Comparison of ENCODE assay signal across 12 cellular contexts in the genomic region with DNA sequence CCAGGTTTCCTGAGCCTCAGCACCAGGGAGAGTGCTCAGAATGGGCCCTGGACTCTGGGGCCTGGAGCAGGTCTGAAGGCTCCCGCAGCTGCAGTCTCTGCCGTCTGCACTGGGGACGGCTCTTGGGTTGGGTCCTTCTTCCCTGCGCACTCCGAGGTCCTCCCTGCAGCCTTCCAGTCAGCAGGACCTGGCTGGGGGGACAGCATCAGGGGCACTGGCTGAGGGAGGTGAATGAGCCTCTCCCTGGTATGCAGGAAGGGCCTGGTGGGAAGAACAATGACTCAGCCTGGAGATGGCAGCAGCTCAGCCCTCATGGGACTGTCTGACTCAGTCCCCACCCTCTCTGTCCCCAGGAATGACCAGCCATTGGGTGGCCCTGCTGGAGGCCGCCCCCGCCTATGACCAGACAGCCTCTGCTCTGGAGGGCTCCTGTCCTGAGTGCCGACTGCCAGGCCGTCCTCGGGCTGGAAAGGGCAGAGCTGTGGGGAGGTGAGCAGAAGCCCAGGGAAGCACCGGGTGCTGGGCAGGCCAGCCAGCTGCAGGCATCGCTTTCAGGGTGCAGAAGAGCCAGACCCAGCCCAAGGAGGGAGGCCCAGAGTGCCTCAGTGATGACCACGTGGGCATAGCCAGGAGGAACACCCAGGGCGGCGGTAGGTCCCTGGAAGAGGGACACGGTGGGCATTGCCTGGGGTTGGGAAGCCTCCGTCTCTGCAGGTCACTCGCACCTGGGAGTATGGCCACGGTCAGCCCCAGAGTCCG.
DNase-seq lines count a peak whose midpoint lies in the region; ATAC-seq, FAIRE-seq and TF ChIP-seq lines count a peak whose summit lies in the region.
"Had no signal": no experiment of that assay in that cellular context is flagged by ENCODE, and none has a peak within 500 bp of the region (broad histone marks: within the 10 kb centered on the region; RNA-seq: fewer than 3 reads in every experiment).

No MANE protein-coding gene starts in this region.

- peak overlapping the region; percentile 61 for H3K4me2 ChIP-seq in smooth muscle cell

- ATAC-seq in GM19467 (IDR thresholded peaks at IDR 0.05; ENCODE audit: unreplicated experiment) (no peak), HG02763 (IDR thresholded peaks at IDR 0.05; ENCODE audit: unreplicated experiment) (no peak)

- no peaks in the 10 kb centered on the region for H3K36me3 ChIP-seq in H7 (replicated peaks; ENCODE audit: control insufficient read depth, insufficient read depth, low read length)
- no peaks in the 10 kb centered on the region for H3K36me3 ChIP-seq in Peyer's patch
- H3K36me3 ChIP-seq in smooth muscle cell (ENCODE audit: low read depth): no peaks in the 10 kb centered on the region

- H3K27ac ChIP-seq in Peyer's patch: no peak overlapping the region
- H3K27ac ChIP-seq in smooth muscle cell (ENCODE audit: low read depth): no peak overlapping the region

- intact Hi-C loops in head of caudate nucleus (cut with DNase I): no loop called here

- no peak overlapping the region for H3K4me3 ChIP-seq in H7 (ENCODE audit: insufficient read depth, low read depth, low read length)
- no peak overlapping the region for H3K4me3 ChIP-seq in Peyer's patch
- no peak overlapping the region for H3K4me3 ChIP-seq in smooth muscle cell

- no peak for FAIRE-seq in GM12891 (lab: Jason Lieb, UNC)

- TF ChIP-seq CTCF in Peyer's patch (IDR thresholded peaks at IDR 0.05) (no peak), smooth muscle cell (IDR thresholded peaks at IDR 0.05; ENCODE audit: borderline replicate concordance, insufficient read depth, poor library complexity, severe bottlenecking) (no peak)

- DNase-seq in H7: peak; percentile 76
- DNase-seq in Peyer's patch: peak in 2 of 3 donors; percentile 6 to 38
- peak in 25 of 42 donors; percentile 5 to 63 (median 24) for DNase-seq in head of caudate nucleus
- no peak for DNase-seq in smooth muscle cell (lab: John Stamatoyannopoulos, UW; ENCODE audit: unreplicated experiment)
- DNase-seq in GM12891 (ENCODE audit: insufficient read length, low spot score): no peak
- DNase-seq in T1000 (lab: John Stamatoyannopoulos, UW): no peak
- DNase-seq: activated T-cell treated with anti-CD3 and anti-CD28 coated beads for 4 hours, DND-41, foreskin fibroblast, T-helper 1 cell had no signal

- no peaks in the 10 kb centered on the region for H3F3A ChIP-seq in smooth muscle cell (ENCODE audit: low read depth)

- H3K4me1 ChIP-seq in Peyer's patch (no peaks in the 10 kb centered on the region), smooth muscle cell (ENCODE audit: low read depth) (peaks cover 3% of the 10 kb centered on the region)

- peak overlapping the region; percentile 61 for H2AFZ ChIP-seq in smooth muscle cell (ENCODE audit: low read depth)

- TF ChIP-seq POLR2A in Peyer's patch (IDR thresholded peaks at IDR 0.05): no peak
- TF ChIP-seq POLR2A in GM12891 (IDR thresholded peaks at IDR 0.05; ENCODE audit: low read depth, low read length): no peak

- WGBS in smooth muscle cell (ENCODE audit: low lambda C conversion rate): 58% methylated on average over 20 of the region's 20 CpGs

- H3K27me3 ChIP-seq in H7 (ENCODE audit: control insufficient read depth, insufficient read depth, low read length): no peaks in the 10 kb centered on the region
- no peaks in the 10 kb centered on the region for H3K27me3 ChIP-seq in Peyer's patch
- H3K27me3 ChIP-seq in smooth muscle cell (ENCODE audit: low read depth): no peaks in the 10 kb centered on the region

- H4K20me1 ChIP-seq in smooth muscle cell (ENCODE audit: low read depth): no peaks in the 10 kb centered on the region

- H3K79me2 ChIP-seq in smooth muscle cell (ENCODE audit: low read depth): no peaks in the 10 kb centered on the region

- no peak overlapping the region for H3K9ac ChIP-seq in smooth muscle cell (ENCODE audit: low read depth)

- no peaks in the 10 kb centered on the region for H3K9me3 ChIP-seq in Peyer's patch
- H3K9me3 ChIP-seq in smooth muscle cell (replicated peaks; ENCODE audit: low read depth): no peaks in the 10 kb centered on the region

TF ChIP-seq in GM12891, 5 proteins besides CTCF, POLR2A, EP300 and RAD21:
- no peak for TF ChIP-seq PAX5 (IDR thresholded peaks at IDR 0.05; ENCODE audit: insufficient read depth, low read length, severe bottlenecking)
- no peak for TF ChIP-seq POU2F2 (IDR thresholded peaks at IDR 0.05; ENCODE audit: low read depth, low read length)
- TF ChIP-seq POLR2AphosphoS5 (IDR thresholded peaks at IDR 0.05; ENCODE audit: low read depth, low read length): no peak
- no peak for TF ChIP-seq TAF1 (IDR thresholded peaks at IDR 0.05; ENCODE audit: low read depth, low read length)
TF ChIP-seq in GM12891: peak in this region for 0.

Comparison
In these comparisons a context has a peak if more than half of its experiments do, and no peak if none do; other contexts are left out.
1. DNase-seq: peak in H7 (single experiment), Peyer's patch (2 of 3) and head of caudate nucleus (25 of 42); none in smooth muscle cell (single experiment), GM12891 (single experiment) and T1000 (single experiment).